In the genomic region with DNA sequence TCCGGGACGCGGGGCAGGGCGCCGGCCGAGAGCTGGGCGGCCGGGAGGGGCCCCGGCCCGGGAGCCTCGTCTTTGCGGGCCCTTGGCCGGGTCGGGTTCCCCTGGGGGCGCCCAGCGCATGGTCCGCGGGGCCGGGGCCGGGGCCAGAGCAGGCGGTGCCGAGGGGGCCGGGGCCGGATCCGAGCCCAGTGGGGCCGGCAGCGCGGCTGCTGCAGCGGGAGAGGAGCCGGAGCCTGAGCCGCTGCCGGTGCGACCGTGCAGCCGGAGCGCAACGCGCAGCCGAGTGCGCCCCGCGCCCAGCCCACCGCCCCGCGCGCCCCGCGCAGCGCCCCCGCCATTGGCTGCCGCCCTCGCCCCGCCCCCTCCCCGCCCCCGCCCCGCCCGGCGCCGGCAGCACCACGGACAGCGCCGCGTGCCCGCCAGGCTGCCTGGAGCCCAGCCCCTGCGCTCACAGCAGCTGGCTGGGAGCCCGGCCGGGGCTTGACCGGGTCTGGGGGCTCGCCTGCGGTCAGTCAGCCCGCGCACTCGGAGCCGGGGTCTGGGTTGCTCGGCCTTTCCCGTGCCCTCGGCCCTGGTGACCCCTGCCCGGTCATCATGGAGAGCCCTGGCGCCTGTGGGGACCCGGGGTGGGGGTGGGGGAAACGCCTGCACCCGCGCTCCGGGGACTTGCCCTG, we compare ENCODE assay signal across 1 cellular context.
A peak's percentile ranks its signal among the peaks of the same experiment; 100 is the strongest.
TF ChIP-seq lines count a peak whose summit lies in the region.

A gene (minus strand): TSS at position 287 of the 674 bp plus-strand sequence. CDS start 308 bp downstream, outside the sequence.

TF ChIP-seq in HepG2, 621 proteins besides CTCF, POLR2A, EP300 and RAD21 (continued from another document):
- TF ChIP-seq, protein P1, sequence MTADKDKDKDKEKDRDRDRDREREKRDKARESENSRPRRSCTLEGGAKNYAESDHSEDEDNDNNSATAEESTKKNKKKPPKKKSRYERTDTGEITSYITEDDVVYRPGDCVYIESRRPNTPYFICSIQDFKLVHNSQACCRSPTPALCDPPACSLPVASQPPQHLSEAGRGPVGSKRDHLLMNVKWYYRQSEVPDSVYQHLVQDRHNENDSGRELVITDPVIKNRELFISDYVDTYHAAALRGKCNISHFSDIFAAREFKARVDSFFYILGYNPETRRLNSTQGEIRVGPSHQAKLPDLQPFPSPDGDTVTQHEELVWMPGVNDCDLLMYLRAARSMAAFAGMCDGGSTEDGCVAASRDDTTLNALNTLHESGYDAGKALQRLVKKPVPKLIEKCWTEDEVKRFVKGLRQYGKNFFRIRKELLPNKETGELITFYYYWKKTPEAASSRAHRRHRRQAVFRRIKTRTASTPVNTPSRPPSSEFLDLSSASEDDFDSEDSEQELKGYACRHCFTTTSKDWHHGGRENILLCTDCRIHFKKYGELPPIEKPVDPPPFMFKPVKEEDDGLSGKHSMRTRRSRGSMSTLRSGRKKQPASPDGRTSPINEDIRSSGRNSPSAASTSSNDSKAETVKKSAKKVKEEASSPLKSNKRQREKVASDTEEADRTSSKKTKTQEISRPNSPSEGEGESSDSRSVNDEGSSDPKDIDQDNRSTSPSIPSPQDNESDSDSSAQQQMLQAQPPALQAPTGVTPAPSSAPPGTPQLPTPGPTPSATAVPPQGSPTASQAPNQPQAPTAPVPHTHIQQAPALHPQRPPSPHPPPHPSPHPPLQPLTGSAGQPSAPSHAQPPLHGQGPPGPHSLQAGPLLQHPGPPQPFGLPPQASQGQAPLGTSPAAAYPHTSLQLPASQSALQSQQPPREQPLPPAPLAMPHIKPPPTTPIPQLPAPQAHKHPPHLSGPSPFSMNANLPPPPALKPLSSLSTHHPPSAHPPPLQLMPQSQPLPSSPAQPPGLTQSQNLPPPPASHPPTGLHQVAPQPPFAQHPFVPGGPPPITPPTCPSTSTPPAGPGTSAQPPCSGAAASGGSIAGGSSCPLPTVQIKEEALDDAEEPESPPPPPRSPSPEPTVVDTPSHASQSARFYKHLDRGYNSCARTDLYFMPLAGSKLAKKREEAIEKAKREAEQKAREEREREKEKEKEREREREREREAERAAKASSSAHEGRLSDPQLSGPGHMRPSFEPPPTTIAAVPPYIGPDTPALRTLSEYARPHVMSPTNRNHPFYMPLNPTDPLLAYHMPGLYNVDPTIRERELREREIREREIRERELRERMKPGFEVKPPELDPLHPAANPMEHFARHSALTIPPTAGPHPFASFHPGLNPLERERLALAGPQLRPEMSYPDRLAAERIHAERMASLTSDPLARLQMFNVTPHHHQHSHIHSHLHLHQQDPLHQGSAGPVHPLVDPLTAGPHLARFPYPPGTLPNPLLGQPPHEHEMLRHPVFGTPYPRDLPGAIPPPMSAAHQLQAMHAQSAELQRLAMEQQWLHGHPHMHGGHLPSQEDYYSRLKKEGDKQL (CRISPR knock-in tag; IDR thresholded peaks at IDR 0.05; ENCODE audit: low read depth) = no peak
- TF ChIP-seq, protein P2, sequence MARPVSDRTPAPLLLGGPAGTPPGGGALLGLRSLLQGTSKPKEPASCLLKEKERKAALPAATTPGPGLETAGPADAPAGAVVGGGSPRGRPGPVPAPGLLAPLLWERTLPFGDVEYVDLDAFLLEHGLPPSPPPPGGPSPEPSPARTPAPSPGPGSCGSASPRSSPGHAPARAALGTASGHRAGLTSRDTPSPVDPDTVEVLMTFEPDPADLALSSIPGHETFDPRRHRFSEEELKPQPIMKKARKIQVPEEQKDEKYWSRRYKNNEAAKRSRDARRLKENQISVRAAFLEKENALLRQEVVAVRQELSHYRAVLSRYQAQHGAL (CRISPR knock-in tag; IDR thresholded peaks at IDR 0.05; ENCODE audit: not compliant biosample characterization) = peak; percentile 76
- TF ChIP-seq PHF21A (CRISPR knock-in tag; IDR thresholded peaks at IDR 0.05) (no peak), ISX (CRISPR knock-in tag; conservative IDR thresholded peaks at IDR 0.05) (0 out of 2 replicates have a peak, but pooled peaks have one; percentile 53), ZMYM4 (CRISPR knock-in tag; IDR thresholded peaks at IDR 0.05) (no peak), MTA1 (CRISPR knock-in tag; IDR thresholded peaks at IDR 0.05; ENCODE audit: borderline replicate concordance) (0 out of 2 replicates have a peak, but pooled peaks have one; percentile 33), HOXA5 (CRISPR knock-in tag; IDR thresholded peaks at IDR 0.05) (peak; percentile 88; the same call in 1 of the 2 replicates), JUND (CRISPR knock-in tag; IDR thresholded peaks at IDR 0.05) (no peak), ZNF589 (CRISPR knock-in tag; conservative IDR thresholded peaks at IDR 0.05) (0 out of 2 replicates have a peak, but pooled peaks have one; percentile 85), NCOR1 (IDR thresholded peaks at IDR 0.05; ENCODE audit: borderline replicate concordance, low read length) (no peak), HNRNPUL1 (IDR thresholded peaks at IDR 0.05; ENCODE audit: low read depth, low read length) (no peak), ZNF776 (CRISPR knock-in tag; IDR thresholded peaks at IDR 0.05) (peak; percentile 68; the same call in 1 of the 2 replicates), MAFG (CRISPR knock-in tag; IDR thresholded peaks at IDR 0.05) (no peak), SMAD9 (CRISPR knock-in tag; IDR thresholded peaks at IDR 0.05) (0 out of 2 replicates have a peak, but pooled peaks have one; percentile 59), ARNT2 (CRISPR knock-in tag; IDR thresholded peaks at IDR 0.05; ENCODE audit: low read depth) (peak; percentile 96), MEF2D (CRISPR knock-in tag; IDR thresholded peaks at IDR 0.05) (no peak), NFKBIZ (CRISPR knock-in tag; IDR thresholded peaks at IDR 0.05) (0 out of 2 replicates have a peak, but pooled peaks have one; percentile 56), SRF (IDR thresholded peaks at IDR 0.05; ENCODE audit: low read depth, low read length) (no peak), ZNF30 (CRISPR knock-in tag; IDR thresholded peaks at IDR 0.05) (no peak), PCBP1 (IDR thresholded peaks at IDR 0.05; ENCODE audit: borderline replicate concordance, low read depth, low read length) (no peak), ZNF143 (CRISPR knock-in tag; IDR thresholded peaks at IDR 0.05) (no peak), GABPB1 (CRISPR knock-in tag; IDR thresholded peaks at IDR 0.05) (peak; percentile 43), MLLT10 (CRISPR knock-in tag; IDR thresholded peaks at IDR 0.05) (no peak), KAT8 (CRISPR knock-in tag; IDR thresholded peaks at IDR 0.05) (0 out of 2 replicates have a peak, but pooled peaks have one; percentile 28)
- TF ChIP-seq, protein P3, sequence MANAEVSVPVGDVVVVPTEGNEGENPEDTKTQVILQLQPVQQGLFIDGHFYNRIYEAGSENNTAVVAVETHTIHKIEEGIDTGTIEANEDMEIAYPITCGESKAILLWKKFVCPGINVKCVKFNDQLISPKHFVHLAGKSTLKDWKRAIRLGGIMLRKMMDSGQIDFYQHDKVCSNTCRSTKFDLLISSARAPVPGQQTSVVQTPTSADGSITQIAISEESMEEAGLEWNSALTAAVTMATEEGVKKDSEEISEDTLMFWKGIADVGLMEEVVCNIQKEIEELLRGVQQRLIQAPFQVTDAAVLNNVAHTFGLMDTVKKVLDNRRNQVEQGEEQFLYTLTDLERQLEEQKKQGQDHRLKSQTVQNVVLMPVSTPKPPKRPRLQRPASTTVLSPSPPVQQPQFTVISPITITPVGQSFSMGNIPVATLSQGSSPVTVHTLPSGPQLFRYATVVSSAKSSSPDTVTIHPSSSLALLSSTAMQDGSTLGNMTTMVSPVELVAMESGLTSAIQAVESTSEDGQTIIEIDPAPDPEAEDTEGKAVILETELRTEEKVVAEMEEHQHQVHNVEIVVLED (CRISPR knock-in tag; IDR thresholded peaks at IDR 0.05; ENCODE audit: borderline replicate concordance) = 0 out of 2 replicates have a peak, but pooled peaks have one; percentile 35
- TF ChIP-seq, protein P4, sequence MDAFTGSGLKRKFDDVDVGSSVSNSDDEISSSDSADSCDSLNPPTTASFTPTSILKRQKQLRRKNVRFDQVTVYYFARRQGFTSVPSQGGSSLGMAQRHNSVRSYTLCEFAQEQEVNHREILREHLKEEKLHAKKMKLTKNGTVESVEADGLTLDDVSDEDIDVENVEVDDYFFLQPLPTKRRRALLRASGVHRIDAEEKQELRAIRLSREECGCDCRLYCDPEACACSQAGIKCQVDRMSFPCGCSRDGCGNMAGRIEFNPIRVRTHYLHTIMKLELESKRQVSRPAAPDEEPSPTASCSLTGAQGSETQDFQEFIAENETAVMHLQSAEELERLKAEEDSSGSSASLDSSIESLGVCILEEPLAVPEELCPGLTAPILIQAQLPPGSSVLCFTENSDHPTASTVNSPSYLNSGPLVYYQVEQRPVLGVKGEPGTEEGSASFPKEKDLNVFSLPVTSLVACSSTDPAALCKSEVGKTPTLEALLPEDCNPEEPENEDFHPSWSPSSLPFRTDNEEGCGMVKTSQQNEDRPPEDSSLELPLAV (CRISPR knock-in tag; conservative IDR thresholded peaks at IDR 0.05; ENCODE audit: low read depth) = peak; percentile 91
- TF ChIP-seq, protein P5, sequence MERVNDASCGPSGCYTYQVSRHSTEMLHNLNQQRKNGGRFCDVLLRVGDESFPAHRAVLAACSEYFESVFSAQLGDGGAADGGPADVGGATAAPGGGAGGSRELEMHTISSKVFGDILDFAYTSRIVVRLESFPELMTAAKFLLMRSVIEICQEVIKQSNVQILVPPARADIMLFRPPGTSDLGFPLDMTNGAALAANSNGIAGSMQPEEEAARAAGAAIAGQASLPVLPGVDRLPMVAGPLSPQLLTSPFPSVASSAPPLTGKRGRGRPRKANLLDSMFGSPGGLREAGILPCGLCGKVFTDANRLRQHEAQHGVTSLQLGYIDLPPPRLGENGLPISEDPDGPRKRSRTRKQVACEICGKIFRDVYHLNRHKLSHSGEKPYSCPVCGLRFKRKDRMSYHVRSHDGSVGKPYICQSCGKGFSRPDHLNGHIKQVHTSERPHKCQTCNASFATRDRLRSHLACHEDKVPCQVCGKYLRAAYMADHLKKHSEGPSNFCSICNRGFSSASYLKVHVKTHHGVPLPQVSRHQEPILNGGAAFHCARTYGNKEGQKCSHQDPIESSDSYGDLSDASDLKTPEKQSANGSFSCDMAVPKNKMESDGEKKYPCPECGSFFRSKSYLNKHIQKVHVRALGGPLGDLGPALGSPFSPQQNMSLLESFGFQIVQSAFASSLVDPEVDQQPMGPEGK (CRISPR knock-in tag; IDR thresholded peaks at IDR 0.05) = peak; percentile 69
- TF ChIP-seq, protein P6, sequence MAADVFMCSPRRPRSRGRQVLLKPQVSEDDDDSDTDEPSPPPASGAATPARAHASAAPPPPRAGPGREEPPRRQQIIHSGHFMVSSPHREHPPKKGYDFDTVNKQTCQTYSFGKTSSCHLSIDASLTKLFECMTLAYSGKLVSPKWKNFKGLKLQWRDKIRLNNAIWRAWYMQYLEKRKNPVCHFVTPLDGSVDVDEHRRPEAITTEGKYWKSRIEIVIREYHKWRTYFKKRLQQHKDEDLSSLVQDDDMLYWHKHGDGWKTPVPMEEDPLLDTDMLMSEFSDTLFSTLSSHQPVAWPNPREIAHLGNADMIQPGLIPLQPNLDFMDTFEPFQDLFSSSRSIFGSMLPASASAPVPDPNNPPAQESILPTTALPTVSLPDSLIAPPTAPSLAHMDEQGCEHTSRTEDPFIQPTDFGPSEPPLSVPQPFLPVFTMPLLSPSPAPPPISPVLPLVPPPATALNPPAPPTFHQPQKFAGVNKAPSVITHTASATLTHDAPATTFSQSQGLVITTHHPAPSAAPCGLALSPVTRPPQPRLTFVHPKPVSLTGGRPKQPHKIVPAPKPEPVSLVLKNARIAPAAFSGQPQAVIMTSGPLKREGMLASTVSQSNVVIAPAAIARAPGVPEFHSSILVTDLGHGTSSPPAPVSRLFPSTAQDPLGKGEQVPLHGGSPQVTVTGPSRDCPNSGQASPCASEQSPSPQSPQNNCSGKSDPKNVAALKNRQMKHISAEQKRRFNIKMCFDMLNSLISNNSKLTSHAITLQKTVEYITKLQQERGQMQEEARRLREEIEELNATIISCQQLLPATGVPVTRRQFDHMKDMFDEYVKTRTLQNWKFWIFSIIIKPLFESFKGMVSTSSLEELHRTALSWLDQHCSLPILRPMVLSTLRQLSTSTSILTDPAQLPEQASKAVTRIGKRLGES (CRISPR knock-in tag; IDR thresholded peaks at IDR 0.05; ENCODE audit: borderline replicate concordance) = no peak; the same call in 1 of the 2 replicates
- TF ChIP-seq, protein P7, sequence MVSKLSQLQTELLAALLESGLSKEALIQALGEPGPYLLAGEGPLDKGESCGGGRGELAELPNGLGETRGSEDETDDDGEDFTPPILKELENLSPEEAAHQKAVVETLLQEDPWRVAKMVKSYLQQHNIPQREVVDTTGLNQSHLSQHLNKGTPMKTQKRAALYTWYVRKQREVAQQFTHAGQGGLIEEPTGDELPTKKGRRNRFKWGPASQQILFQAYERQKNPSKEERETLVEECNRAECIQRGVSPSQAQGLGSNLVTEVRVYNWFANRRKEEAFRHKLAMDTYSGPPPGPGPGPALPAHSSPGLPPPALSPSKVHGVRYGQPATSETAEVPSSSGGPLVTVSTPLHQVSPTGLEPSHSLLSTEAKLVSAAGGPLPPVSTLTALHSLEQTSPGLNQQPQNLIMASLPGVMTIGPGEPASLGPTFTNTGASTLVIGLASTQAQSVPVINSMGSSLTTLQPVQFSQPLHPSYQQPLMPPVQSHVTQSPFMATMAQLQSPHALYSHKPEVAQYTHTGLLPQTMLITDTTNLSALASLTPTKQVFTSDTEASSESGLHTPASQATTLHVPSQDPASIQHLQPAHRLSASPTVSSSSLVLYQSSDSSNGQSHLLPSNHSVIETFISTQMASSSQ (IDR thresholded peaks at IDR 0.05; ENCODE audit: low read depth) = no peak
- TF ChIP-seq, protein P7 (CRISPR knock-in tag; IDR thresholded peaks at IDR 0.05; ENCODE audit: borderline replicate concordance) = no peak
- TF ChIP-seq, protein P8, sequence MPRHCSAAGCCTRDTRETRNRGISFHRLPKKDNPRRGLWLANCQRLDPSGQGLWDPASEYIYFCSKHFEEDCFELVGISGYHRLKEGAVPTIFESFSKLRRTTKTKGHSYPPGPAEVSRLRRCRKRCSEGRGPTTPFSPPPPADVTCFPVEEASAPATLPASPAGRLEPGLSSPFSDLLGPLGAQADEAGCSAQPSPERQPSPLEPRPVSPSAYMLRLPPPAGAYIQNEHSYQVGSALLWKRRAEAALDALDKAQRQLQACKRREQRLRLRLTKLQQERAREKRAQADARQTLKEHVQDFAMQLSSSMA (CRISPR knock-in tag; IDR thresholded peaks at IDR 0.05) = peak; percentile 67; the same call in 1 of the 2 replicates
- TF ChIP-seq, protein P9, sequence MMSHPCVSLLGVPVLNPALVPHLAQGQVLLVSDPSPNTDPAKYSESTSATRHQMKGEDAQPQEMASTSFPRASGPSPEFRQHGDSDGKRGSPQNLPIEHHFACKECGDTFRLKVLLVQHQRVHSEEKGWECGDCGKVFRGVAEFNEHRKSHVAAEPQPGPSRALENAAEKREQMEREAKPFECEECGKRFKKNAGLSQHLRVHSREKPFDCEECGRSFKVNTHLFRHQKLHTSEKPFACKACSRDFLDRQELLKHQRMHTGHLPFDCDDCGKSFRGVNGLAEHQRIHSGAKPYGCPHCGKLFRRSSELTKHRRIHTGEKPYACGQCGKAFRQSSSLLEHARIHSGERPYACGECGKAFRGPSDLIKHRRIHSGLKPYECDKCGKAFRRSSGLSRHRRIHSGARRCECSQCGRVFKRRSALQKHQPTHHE (CRISPR knock-in tag; IDR thresholded peaks at IDR 0.05; ENCODE audit: borderline replicate concordance) = 0 out of 2 replicates have a peak, but pooled peaks have one; percentile 59
TF ChIP-seq in HepG2: peak in this region for 228.
